In genomic region chr7:95545007-95545615, GRCh38 we compare ENCODE assay signal across 7 cellular contexts. TPM values are rescaled to one million over a fixed set of nuclear protein-coding genes. Genes with fewer than 3 reads are reported as not detected.
A peak's percentile ranks its signal among the peaks of the same experiment; 100 is the strongest.
DNase-seq lines count a peak whose midpoint lies in the region; ATAC-seq, FAIRE-seq and TF ChIP-seq lines count a peak whose summit lies in the region.

No MANE protein-coding gene starts in this region.

- 1% methylated on average over 3 of the region's 3 CpGs for WGBS in esophagus muscularis mucosa

- DNase-seq in RCC 7860 (ENCODE audit: low spot score) = peak; percentile 51
- no peak for DNase-seq in esophagus muscularis mucosa (ENCODE audit: extremely low spot score)
- DNase-seq in myocyte (ENCODE audit: low read depth) = peak; percentile 83
- no peak for DNase-seq in activated CD4-positive, alpha-beta memory T cell treated with anti-CD3 and anti-CD28 coated beads for 36 hours
- no peak for DNase-seq in activated CD4-positive, alpha-beta T cell treated with anti-CD3 and anti-CD28 coated beads for 48 hours

- H3K27ac ChIP-seq in esophagus muscularis mucosa (replicated peaks in 1 of 4) = peak overlapping the region; percentile 75 to 93 (median 90)

- H3K4me1 ChIP-seq in esophagus muscularis mucosa = peaks cover 51 to 57% (median 57%) of the 10 kb centered on the region in 4 donors

- no peak overlapping the region for H3K27ac Mint-ChIP-seq in activated CD4-positive, alpha-beta memory T cell treated with anti-CD3 and anti-CD28 coated beads for 36 hours

- no peaks in the 10 kb centered on the region for H3K4me1 Mint-ChIP-seq in activated CD4-positive, alpha-beta memory T cell treated with anti-CD3 and anti-CD28 coated beads for 36 hours (ENCODE audit: low read depth)

- no peaks in the 10 kb centered on the region for H3K36me3 Mint-ChIP-seq in activated CD4-positive, alpha-beta memory T cell treated with anti-CD3 and anti-CD28 coated beads for 36 hours

- POLR2A ChIA-PET in activated CD4-positive, alpha-beta memory T cell treated with anti-CD3 and anti-CD28 coated beads for 36 hours (lab: Charles Lee) = no interaction called here

- H3K36me3 ChIP-seq in esophagus muscularis mucosa = no peaks in the 10 kb centered on the region

- intact Hi-C loops in esophagus muscularis mucosa (cut with DNase I) = loop anchor here (2.0 kb wide), 1 partner anchor 140 kb away; no protein-coding TSS in a partner anchor
- intact Hi-C loops in activated CD4-positive, alpha-beta memory T cell treated with anti-CD3 and anti-CD28 coated beads for 36 hours (cut with micrococcal nuclease) = no loop called here

- no peaks in the 10 kb centered on the region for H3K9me3 Mint-ChIP-seq in activated CD4-positive, alpha-beta memory T cell treated with anti-CD3 and anti-CD28 coated beads for 36 hours

- H3K9me3 ChIP-seq in esophagus muscularis mucosa = no peaks in the 10 kb centered on the region

- H3K27me3 Mint-ChIP-seq in activated CD4-positive, alpha-beta memory T cell treated with anti-CD3 and anti-CD28 coated beads for 36 hours = peaks cover 1% of the 10 kb centered on the region

- CTCF ChIA-PET in activated CD4-positive, alpha-beta memory T cell treated with anti-CD3 and anti-CD28 coated beads for 36 hours (lab: Charles Lee) = no interaction called here

- H3K4me3 Mint-ChIP-seq in activated CD4-positive, alpha-beta memory T cell treated with anti-CD3 and anti-CD28 coated beads for 36 hours = no peak overlapping the region

- peak; percentile 63 for ATAC-seq in GM21786 (IDR thresholded peaks at IDR 0.05; ENCODE audit: unreplicated experiment)
- ATAC-seq in GM21825 (IDR thresholded peaks at IDR 0.05; ENCODE audit: unreplicated experiment) = no peak

- H3K27me3 ChIP-seq in esophagus muscularis mucosa = no peaks in the 10 kb centered on the region

- TF ChIP-seq EP300 in esophagus muscularis mucosa (IDR thresholded peaks at IDR 0.05) = no peak

- peak; percentile 74 to 80 (median 74) for TF ChIP-seq CTCF in esophagus muscularis mucosa (IDR thresholded peaks at IDR 0.05)

- peak overlapping the region; percentile 33 to 45 (median 44) for H3K4me3 ChIP-seq in esophagus muscularis mucosa

- peak; percentile 78 for FAIRE-seq in RCC 7860 (lab: Jason Lieb, UNC)

- no peak for TF ChIP-seq POLR2A in esophagus muscularis mucosa (IDR thresholded peaks at IDR 0.05; ENCODE audit: low read depth)

RNA-seq across cellular contexts. Expression of gene PDK4, which starts 51.2 kb away (rescaled TPM):
- total RNA-seq in esophagus muscularis mucosa (1,000 to 10,000 TPM in 1 of 4 donors, 100 to 1,000 TPM in 3; 165 to 1,138 (median 371) TPM), myocyte (1.1 and 1.4 TPM in 2 replicates)
- 0.43 TPM for polyA plus RNA-seq in myocyte (2012)
- total RNA-seq in activated CD4-positive, alpha-beta memory T cell treated with anti-CD3 and anti-CD28 coated beads for 36 hours = not detected

RNA-seq across cellular contexts. Expression of gene ASB4, which starts 59.4 kb away (rescaled TPM):
- total RNA-seq in esophagus muscularis mucosa (under 1 TPM in 2 of 4 donors, not detected in 2; under 0.01 to 0.32 TPM), myocyte (0.35 TPM in 1 of 2 replicates, not detected in the other)
- polyA plus RNA-seq in myocyte (2012) = 0.24 TPM
- not detected for total RNA-seq in activated CD4-positive, alpha-beta memory T cell treated with anti-CD3 and anti-CD28 coated beads for 36 hours

Comparison
In these comparisons a context has a peak if more than half of its experiments do, and no peak if none do; other contexts are left out.
1. DNase-seq: peak in RCC 7860 (single experiment) and myocyte (single experiment); none in esophagus muscularis mucosa (single experiment), activated CD4-positive, alpha-beta memory T cell treated with anti-CD3 and anti-CD28 coated beads for 36 hours (single experiment) and activated CD4-positive, alpha-beta T cell treated with anti-CD3 and anti-CD28 coated beads for 48 hours (single experiment).
2. RNA of gene PDK4, which starts 51.2 kb away (total RNA-seq): 165 to 1,138 TPM in esophagus muscularis mucosa; 1.1 to 1.4 TPM in myocyte and not detected in activated CD4-positive, alpha-beta memory T cell treated with anti-CD3 and anti-CD28 coated beads for 36 hours; every median in the first group is over 10 times any median in the second.